In genomic region chr7:129370812-129371211, GRCh38 we compare ENCODE assay signal across 20 cellular contexts.
A peak's percentile ranks its signal among the peaks of the same experiment; 100 is the strongest.
DNase-seq lines count a peak whose midpoint lies in the region; ATAC-seq and TF ChIP-seq lines count a peak whose summit lies in the region.
"Had no signal": no experiment of that assay in that cellular context is flagged by ENCODE, and none has a peak within 500 bp of the region (broad histone marks: within the 10 kb centered on the region; RNA-seq: fewer than 3 reads in every experiment).

No MANE protein-coding gene starts in this region.

- H2AFZ ChIP-seq in osteoblast (ENCODE audit: low read length) = no peak overlapping the region

- CTCF ChIA-PET in GM10248 (lab: Yijun Ruan, JAX) = interaction anchor here (0.9 to 17.8 kb wide), 13 partner anchors 7 to 454 kb away, joined by 3 to 255 read pairs (median 5); partner anchors contain the start of gene STRIP2

- H3K4me1 ChIP-seq in osteoblast (ENCODE audit: insufficient read depth, low read length) = peaks cover 9% of the 10 kb centered on the region

- no peak overlapping the region for H3K4me3 ChIP-seq in osteoblast (ENCODE audit: insufficient read depth, low read length)
- H3K4me3 ChIP-seq: adrenal gland, sigmoid colon, vagina had no signal

- no peaks in the 10 kb centered on the region for H3K27me3 ChIP-seq in osteoblast (ENCODE audit: insufficient read depth, low read length)
- H3K27me3 ChIP-seq: adrenal gland, sigmoid colon, vagina had no signal

- H3K9me3 ChIP-seq in osteoblast (ENCODE audit: low read depth, low read length) = no peaks in the 10 kb centered on the region
- H3K9me3 ChIP-seq: adrenal gland, sigmoid colon, vagina had no signal

- POLR2A ChIA-PET in GM10248 (lab: Yijun Ruan, JAX) = no interaction called here

- no peak for DNase-seq in GM10248 (ENCODE audit: extremely low spot score)
- DNase-seq in M059J (ENCODE audit: low read depth) = peak; percentile 33
- peak; percentile 72 for DNase-seq in cerebellar cortex (ENCODE audit: low spot score)
- DNase-seq in osteoblast (ENCODE audit: insufficient read length, low spot score, missing footprints) = peak; percentile 23
- DNase-seq in putamen (ENCODE audit: low spot score) = no peak
- DNase-seq: activated B cell treated with CpG ODN at 0.5 μM for 24 hours; activated T-cell treated with anti-CD3 and anti-CD28 coated beads for 4 hours; adrenal gland; erythroblast; H7; hypothalamus; NCI-H2171 treated with DMSO at 0.1 percent for 48 hours; nephron progenitor cell; sigmoid colon; stimulated activated CD4-positive, alpha-beta T cell treated with anti-CD3 and anti-CD28 coated beads, Interleukin-4, amount 100 ng/mL, for 24 hours had no signal

- no peak overlapping the region for H3K27ac ChIP-seq in osteoblast (ENCODE audit: low read depth, low read length)
- H3K27ac ChIP-seq: adrenal gland, sigmoid colon, vagina had no signal

- peak; percentile 15 for TF ChIP-seq CTCF in GM10248 (IDR thresholded peaks at IDR 0.05; ENCODE audit: control extremely low read depth, extremely low read depth, low read depth, missing control alignments)
- no peak for TF ChIP-seq CTCF in osteoblast (IDR thresholded peaks at IDR 0.05; ENCODE audit: extremely low read depth, low read depth, low read length)

- H3K36me3 ChIP-seq in osteoblast (ENCODE audit: insufficient read depth, low read length) = no peaks in the 10 kb centered on the region
- H3K36me3 ChIP-seq: adrenal gland, sigmoid colon, vagina had no signal

- ATAC-seq in GM21717 (IDR thresholded peaks at IDR 0.05; ENCODE audit: unreplicated experiment) (no peak), GM19452 (IDR thresholded peaks at IDR 0.05; ENCODE audit: unreplicated experiment) (no peak)
- ATAC-seq: left lobe of liver; stimulated activated effector memory CD8-positive, alpha-beta T cell treated with anti-CD3 and anti-CD28 coated beads, Interleukin-12 subunit alpha, Interleukin-12 subunit beta, amount 100 ng/mL, for 72 hours had no signal

- no peak overlapping the region for H3K4me2 ChIP-seq in osteoblast (ENCODE audit: insufficient read depth, low read length)

- H3K79me2 ChIP-seq in osteoblast (ENCODE audit: insufficient read depth, low read length) = no peaks in the 10 kb centered on the region

- H4K20me1 ChIP-seq in osteoblast (ENCODE audit: insufficient read depth, low read length) = no peaks in the 10 kb centered on the region

Comparison
In these comparisons a context has a peak if more than half of its experiments do, and no peak if none do; other contexts are left out.
1. DNase-seq: peak in M059J (single experiment), cerebellar cortex (single experiment) and osteoblast (single experiment); none in GM10248 (single experiment) and putamen (single experiment).